ENCODE assay signal across 8 cellular contexts in genomic region chr2:101307950-101308431, GRCh38.
A peak's percentile ranks its signal among the peaks of the same experiment; 100 is the strongest.
DNase-seq lines count a peak whose midpoint lies in the region; ATAC-seq and TF ChIP-seq lines count a peak whose summit lies in the region.

No MANE protein-coding gene starts in this region.

- ATAC-seq in HG03045 (IDR thresholded peaks at IDR 0.05; ENCODE audit: unreplicated experiment) (peak; percentile 19), memory B cell (ENCODE audit: low read depth) (peak; percentile 11)

- no peaks in the 10 kb centered on the region for H3K36me3 ChIP-seq in tibial artery

- H3K4me3 Mint-ChIP-seq in memory B cell = peak overlapping the region; percentile 95

- H3K27me3 Mint-ChIP-seq in memory B cell = no peaks in the 10 kb centered on the region

- no peaks in the 10 kb centered on the region for H3K27me3 ChIP-seq in tibial artery

- H3K27ac ChIP-seq in coronary artery (peak overlapping the region; percentile 92 to 96), tibial artery (peak overlapping the region; percentile 88 to 90)

- peak overlapping the region; percentile 95 for H3K27ac Mint-ChIP-seq in memory B cell

- intact Hi-C loops in tibial artery (cut with DNase I; ENCODE audit: low total_unique reads) = loop anchor here (2.0 kb wide), 1 partner anchor 55 kb away; the partner anchor contains the start of gene CNOT11

- DNase-seq in NCI-H748 (lab: John Stamatoyannopoulos, UW; ENCODE audit: unreplicated experiment) (peak; percentile 52), NCI-H748 treated with DMSO at 0.1 percent for 48 hours (lab: John Stamatoyannopoulos, UW) (no peak), T-helper 1 cell (peak in 3 of 5 donors; percentile 12 to 38 (median 17)), coronary artery (ENCODE audit: low spot score) (no peak), memory B cell (ENCODE audit: low spot score in 2 of 2) (peak in 1 of 2 donors; percentile 25), tibial artery (peak in 1 of 2 donors; percentile 66), Ammon's horn (ENCODE audit: low spot score) (no peak)

- H3K9me3 ChIP-seq in tibial artery = no peaks in the 10 kb centered on the region

- peaks cover 4% of the 10 kb centered on the region for H3K36me3 Mint-ChIP-seq in memory B cell

- peaks cover 32% of the 10 kb centered on the region for H3K4me1 Mint-ChIP-seq in memory B cell

- H3K4me1 ChIP-seq in tibial artery = peaks cover 0 to 41% (median 21%) of the 10 kb centered on the region in 4 donors

- H3K4me3 ChIP-seq in coronary artery (peak overlapping the region; percentile 97), tibial artery (peak overlapping the region; percentile 82 to 85)

- no peaks in the 10 kb centered on the region for H3K9me3 Mint-ChIP-seq in memory B cell

- TF ChIP-seq CTCF in coronary artery (IDR thresholded peaks at IDR 0.05) (no peak), tibial artery (IDR thresholded peaks at IDR 0.05) (no peak)

Comparison
In these comparisons a context has a peak if more than half of its experiments do, and no peak if none do; other contexts are left out.
1. DNase-seq: peak in NCI-H748 (single experiment) and T-helper 1 cell (3 of 5); none in NCI-H748 treated with DMSO at 0.1 percent for 48 hours (single experiment), coronary artery (single experiment) and Ammon's horn (single experiment).